In genomic region chr15:94671845-94672524, GRCh38 we compare ENCODE assay signal across 11 cellular contexts.
DNase-seq lines count a peak whose midpoint lies in the region; ATAC-seq and TF ChIP-seq lines count a peak whose summit lies in the region.
"Had no signal": no experiment of that assay in that cellular context is flagged by ENCODE, and none has a peak within 500 bp of the region (broad histone marks: within the 10 kb centered on the region; RNA-seq: fewer than 3 reads in every experiment).

No MANE protein-coding gene starts in this region.

- H3K9me3 ChIP-seq in AG04450 (ENCODE audit: control insufficient read depth, insufficient read depth, low read length): no peaks in the 10 kb centered on the region
- H3K9me3 ChIP-seq: BLaER1 had no signal

- no peaks in the 10 kb centered on the region for H3K27me3 ChIP-seq in AG04450 (ENCODE audit: control insufficient read depth, insufficient read depth, low read length)
- H3K27me3 ChIP-seq: BLaER1, foreskin keratinocyte had no signal

- no peaks in the 10 kb centered on the region for H3K36me3 Mint-ChIP-seq in nephron (ENCODE audit: low read depth)

- H3K4me3 Mint-ChIP-seq in nephron: peak overlapping the region; percentile 39 to 77 (median 55)

- TF ChIP-seq CTCF in AG04450 (IDR thresholded peaks at IDR 0.05; ENCODE audit: low read depth, low read length): peak; percentile 15; the same call in 1 of the 2 replicates
- peak in 1 of 3 experiments; percentile 14 for TF ChIP-seq CTCF in nephron (IDR thresholded peaks at IDR 0.05; ENCODE audit: unreplicated experiment in 3 of 3)

- no peaks in the 10 kb centered on the region for H3K9me3 Mint-ChIP-seq in nephron

- no peak overlapping the region for H3K4me3 ChIP-seq in AG04450 (ENCODE audit: low read depth, low read length)
- H3K4me3 ChIP-seq: BLaER1 had no signal

- CTCF ChIA-PET in AG04450 (lab: Charles Lee): interaction anchor here (0.9 to 5.1 kb wide), 7 partner anchors 10 to 1656 kb away, joined by 3 to 40 read pairs (median 5); no protein-coding TSS in a partner anchor

- POLR2A ChIA-PET in AG04450 (lab: Yijun Ruan, JAX): no interaction called here

- peaks cover 58% of the 10 kb centered on the region for H3K4me1 Mint-ChIP-seq in nephron

- peaks cover 7% of the 10 kb centered on the region for H3K27me3 Mint-ChIP-seq in nephron (ENCODE audit: low read depth)

- peak; percentile 3 for DNase-seq in AG04450 (ENCODE audit: low read depth, low spot score)
- peak; percentile 2 for DNase-seq in NCI-H345 treated with DMSO at 0.1 percent for 48 hours (lab: John Stamatoyannopoulos, UW; ENCODE audit: unreplicated experiment)
- DNase-seq in fibroblast of gingiva (ENCODE audit: low read depth): peak; percentile 8
- no peak for DNase-seq in middle frontal gyrus (ENCODE audit: extremely low spot score, low spot score)
- no peak for DNase-seq in NCI-H1930 (lab: John Stamatoyannopoulos, UW)
- DNase-seq: activated naive CD4-positive, alpha-beta T cell treated with anti-CD3 and anti-CD28 coated beads, Interleukin-2, amount 50 U/mL, for 16 hours had no signal

- peak overlapping the region; percentile 93 to 97 (median 95) for H3K27ac Mint-ChIP-seq in nephron

- ATAC-seq in HG03565 (IDR thresholded peaks at IDR 0.05; ENCODE audit: unreplicated experiment) (no peak), HG03097 (IDR thresholded peaks at IDR 0.05; ENCODE audit: low FRiP score, unreplicated experiment) (no peak)
- ATAC-seq: foreskin keratinocyte had no signal

- H3K27ac ChIP-seq in AG04450 (ENCODE audit: low read depth, low read length): no peak overlapping the region
- H3K27ac ChIP-seq: BLaER1, foreskin keratinocyte had no signal

Comparison
In these comparisons a context has a peak if more than half of its experiments do, and no peak if none do; other contexts are left out.
1. DNase-seq: peak in AG04450 (single experiment), NCI-H345 treated with DMSO at 0.1 percent for 48 hours (single experiment) and fibroblast of gingiva (single experiment); none in middle frontal gyrus (single experiment) and NCI-H1930 (0 of 2).